In genomic region chr10:21517983-21518628, GRCh38 we compare ENCODE assay signal across 8 cellular contexts. TPM values are rescaled to one million over a fixed set of nuclear protein-coding genes. Genes with fewer than 3 reads are reported as not detected.
DNase-seq lines count a peak whose midpoint lies in the region; ATAC-seq and TF ChIP-seq lines count a peak whose summit lies in the region.

No MANE protein-coding gene starts in this region.

- H3K36me3 ChIP-seq in iPS-15b (ENCODE audit: control insufficient read depth, insufficient read depth, low read length), result no peaks in the 10 kb centered on the region

- peak overlapping the region; percentile 87 for H3K4me3 Mint-ChIP-seq in activated naive CD8-positive, alpha-beta T cell treated with anti-CD3 and anti-CD28 coated beads, Interleukin-2, amount 10 ng/mL, durations not matched to agents 7 days and 5 days

- peaks cover 82% of the 10 kb centered on the region for H3K27me3 Mint-ChIP-seq in activated naive CD8-positive, alpha-beta T cell treated with anti-CD3 and anti-CD28 coated beads, Interleukin-2, amount 10 ng/mL, durations not matched to agents 7 days and 5 days

- peaks cover 42% of the 10 kb centered on the region for H3K4me1 ChIP-seq in iPS-15b (ENCODE audit: control insufficient read depth, insufficient read depth, low read length)

- no peaks in the 10 kb centered on the region for H3K36me3 Mint-ChIP-seq in activated naive CD8-positive, alpha-beta T cell treated with anti-CD3 and anti-CD28 coated beads, Interleukin-2, amount 10 ng/mL, durations not matched to agents 7 days and 5 days

- no peak overlapping the region for H3K27ac Mint-ChIP-seq in activated naive CD8-positive, alpha-beta T cell treated with anti-CD3 and anti-CD28 coated beads, Interleukin-2, amount 10 ng/mL, durations not matched to agents 7 days and 5 days

- no peaks in the 10 kb centered on the region for H3K9me3 ChIP-seq in iPS-15b (ENCODE audit: control insufficient read depth, insufficient read depth, low read length)

- H3K27me3 ChIP-seq in iPS-15b (ENCODE audit: control insufficient read depth, insufficient read depth, low read length), result peaks cover 21% of the 10 kb centered on the region

- no peaks in the 10 kb centered on the region for H3K9me3 Mint-ChIP-seq in activated naive CD8-positive, alpha-beta T cell treated with anti-CD3 and anti-CD28 coated beads, Interleukin-2, amount 10 ng/mL, durations not matched to agents 7 days and 5 days

- H3K4me3 ChIP-seq in GM12864 (ENCODE audit: low read depth, low read length) (peak overlapping the region; percentile 58; the same call in 1 of the 2 replicates), iPS-15b (ENCODE audit: low read depth, low read length) (peak overlapping the region; percentile 66)

- DNase-seq in GM12864 (ENCODE audit: low read depth) (no peak), NCI-H2081 treated with DMSO at 0.1 percent for 48 hours (lab: John Stamatoyannopoulos, UW) (peak; percentile 70), NCI-H128 (lab: John Stamatoyannopoulos, UW; ENCODE audit: unreplicated experiment) (no peak), hippocampal formation (lab: John Stamatoyannopoulos, UW) (no peak), SKM-1 treated with dmso at 0.1 percent for 144 hours (lab: John Stamatoyannopoulos, UW; ENCODE audit: unreplicated experiment) (no peak)
- no peak for DNase-seq in activated naive CD8-positive, alpha-beta T cell treated with anti-CD3 and anti-CD28 coated beads, Interleukin-2, amount 10 ng/mL, durations not matched to agents 7 days and 5 days
- DNase-seq in stimulated activated naive CD8-positive, alpha-beta T cell treated with anti-CD3 and anti-CD28 coated beads, Interleukin-15, Interleukin-2, amounts not matched to agents 100 U/mL and 50 U/mL, for 24 hours, result no peak

- peak; percentile 28 for ATAC-seq in activated naive CD8-positive, alpha-beta T cell treated with anti-CD3 and anti-CD28 coated beads, Interleukin-2, amount 10 ng/mL, durations not matched to agents 7 days and 5 days (ENCODE audit: low read depth)
- ATAC-seq in stimulated activated naive CD8-positive, alpha-beta T cell treated with anti-CD3 and anti-CD28 coated beads, Interleukin-15, Interleukin-2, amounts not matched to agents 100 U/mL and 50 U/mL, for 24 hours, result peak; percentile 50

- POLR2A ChIA-PET in activated naive CD8-positive, alpha-beta T cell treated with anti-CD3 and anti-CD28 coated beads, Interleukin-2, amount 10 ng/mL, durations not matched to agents 7 days and 5 days (lab: Charles Lee), result interaction anchor here (0.7 to 1.4 kb wide), 4 partner anchors 9 to 822 kb away, joined by 3 to 6 read pairs (median 5); no protein-coding TSS in a partner anchor

- peaks cover 31% of the 10 kb centered on the region for H3K4me1 Mint-ChIP-seq in activated naive CD8-positive, alpha-beta T cell treated with anti-CD3 and anti-CD28 coated beads, Interleukin-2, amount 10 ng/mL, durations not matched to agents 7 days and 5 days

- no peak for TF ChIP-seq CTCF in GM12864 (IDR thresholded peaks at IDR 0.05; ENCODE audit: low read depth, low read length, missing control alignments)

- peak overlapping the region; percentile 13 for H3K9ac ChIP-seq in iPS-15b (ENCODE audit: low read depth, low read length)

RNA-seq across cellular contexts. Expression of gene SKIDA1, which starts 7.4 kb away (rescaled TPM):
- total RNA-seq in activated naive CD8-positive, alpha-beta T cell treated with anti-CD3 and anti-CD28 coated beads, Interleukin-2, amount 10 ng/mL, durations not matched to agents 7 days and 5 days, result under 1 TPM; 0.09 to 0.58 TPM

RNA-seq across cellular contexts. Expression of gene MLLT10, which starts 15.9 kb away (rescaled TPM):
- total RNA-seq in activated naive CD8-positive, alpha-beta T cell treated with anti-CD3 and anti-CD28 coated beads, Interleukin-2, amount 10 ng/mL, durations not matched to agents 7 days and 5 days, result 10 to 100 TPM; 50.0 to 58.0 TPM
